ENCODE assay signal across 15 cellular contexts in the genomic region with DNA sequence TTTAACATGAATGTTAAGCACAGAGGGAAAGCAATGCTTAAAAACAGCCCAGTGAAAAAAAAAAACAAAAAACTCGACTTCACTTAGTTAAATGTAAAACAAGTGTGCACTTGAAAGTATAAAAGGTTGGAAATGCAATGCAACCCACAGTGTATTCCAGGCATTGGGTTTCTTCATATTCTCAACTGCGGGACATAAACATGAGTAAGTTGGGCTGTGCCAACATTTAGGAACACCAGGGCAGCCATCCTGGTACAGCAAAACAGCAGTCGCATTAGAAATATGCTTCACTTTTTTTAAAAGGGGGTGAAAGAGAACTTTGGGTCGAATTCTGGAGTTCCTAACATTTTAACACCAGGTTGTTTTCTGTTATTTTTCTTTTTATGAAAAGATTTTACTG. TPM values are rescaled to one million over a fixed set of nuclear protein-coding genes. Genes with fewer than 3 reads are reported as not detected.
DNase-seq lines count a peak whose midpoint lies in the region; FAIRE-seq and TF ChIP-seq lines count a peak whose summit lies in the region.
"Had no signal": no experiment of that assay in that cellular context is flagged by ENCODE, and none has a peak within 500 bp of the region (broad histone marks: within the 10 kb centered on the region; RNA-seq: fewer than 3 reads in every experiment).

No MANE protein-coding gene starts in this region.

- no peaks in the 10 kb centered on the region for H3K79me2 ChIP-seq in OCI-LY3 (ENCODE audit: low read length)

- H3K27ac ChIP-seq in OCI-LY3 (ENCODE audit: low read length): no peak overlapping the region
- no peak overlapping the region for H3K27ac ChIP-seq in esophagus muscularis mucosa (replicated peaks in 1 of 4)
- peak overlapping the region; percentile 94 to 97 for H3K27ac ChIP-seq in prostate gland
- H3K27ac ChIP-seq: SJCRH30 had no signal

- H3K27me3 ChIP-seq in OCI-LY3 (ENCODE audit: low read depth, low read length) (no peaks in the 10 kb centered on the region), esophagus muscularis mucosa (no peaks in the 10 kb centered on the region), prostate gland (replicated peaks; ENCODE audit: insufficient read depth) (no peaks in the 10 kb centered on the region)
- H3K27me3 ChIP-seq: SJCRH30 had no signal

- TF ChIP-seq POLR2A in esophagus muscularis mucosa (IDR thresholded peaks at IDR 0.05; ENCODE audit: low read depth) (no peak), prostate gland (IDR thresholded peaks at IDR 0.05) (no peak)

- H2AFZ ChIP-seq in OCI-LY3 (ENCODE audit: low read depth, low read length): no peak overlapping the region

- DNase-seq in GM19239 (ENCODE audit: insufficient read length, low spot score) (no peak), esophagus muscularis mucosa (ENCODE audit: extremely low spot score) (no peak), prostate gland (ENCODE audit: low spot score) (no peak), GOT3 (lab: John Stamatoyannopoulos, UW) (no peak), NCI-H524 treated with DMSO at 0.1 percent for 48 hours (lab: John Stamatoyannopoulos, UW) (no peak), NCI-H1092 (lab: John Stamatoyannopoulos, UW) (no peak)
- DNase-seq: DMS79 treated with DMSO at 0.1 percent for 48 hours; effector memory CD4-positive, alpha-beta T cell; IMR-90; NCI-H1048; NCI-H2171 treated with DMSO at 0.1 percent for 48 hours; occipital lobe; SJCRH30 had no signal

- WGBS in esophagus muscularis mucosa: 83% methylated on average over 4 of the region's 4 CpGs
- WGBS in prostate gland: 57% methylated on average over 4 of the region's 4 CpGs

- H3K4me3 ChIP-seq in OCI-LY3 (ENCODE audit: low read length): peak overlapping the region; percentile 89; the same call in 1 of the 2 replicates
- H3K4me3 ChIP-seq in esophagus muscularis mucosa: peak overlapping the region; percentile 18 to 60 (median 60)
- H3K4me3 ChIP-seq in prostate gland: peak overlapping the region; percentile 68
- H3K4me3 ChIP-seq: SJCRH30 had no signal

- TF ChIP-seq CTCF in OCI-LY3 (IDR thresholded peaks at IDR 0.05; ENCODE audit: low read depth, low read length): no peak
- no peak for TF ChIP-seq CTCF in esophagus muscularis mucosa (IDR thresholded peaks at IDR 0.05)
- TF ChIP-seq CTCF in prostate gland (IDR thresholded peaks at IDR 0.05): no peak

- TF ChIP-seq EP300 in esophagus muscularis mucosa (IDR thresholded peaks at IDR 0.05): no peak

- H4K20me1 ChIP-seq in OCI-LY3 (ENCODE audit: insufficient read depth, low read length): no peaks in the 10 kb centered on the region

- H3K4me1 ChIP-seq in OCI-LY3 (ENCODE audit: low read length) (0 out of 2 replicates have a peak, but pooled peaks cover 2% of the 10 kb centered on the region), esophagus muscularis mucosa (peaks cover 5 to 11% (median 8%) of the 10 kb centered on the region in 4 donors), prostate gland (replicated peaks) (no peaks in the 10 kb centered on the region)
- H3K4me1 ChIP-seq: SJCRH30 had no signal

- peak; percentile 21 for FAIRE-seq in GM19239 (lab: Jason Lieb, UNC)
- FAIRE-seq: islet of Langerhans had no signal

- no peaks in the 10 kb centered on the region for H3K9me3 ChIP-seq in OCI-LY3 (ENCODE audit: insufficient read depth, low read length)
- H3K9me3 ChIP-seq in esophagus muscularis mucosa: no peaks in the 10 kb centered on the region
- no peaks in the 10 kb centered on the region for H3K9me3 ChIP-seq in prostate gland
- H3K9me3 ChIP-seq: SJCRH30 had no signal

- no peaks in the 10 kb centered on the region for H3K36me3 ChIP-seq in OCI-LY3 (replicated peaks; ENCODE audit: low read depth, low read length)
- H3K36me3 ChIP-seq in esophagus muscularis mucosa: no peaks in the 10 kb centered on the region
- no peaks in the 10 kb centered on the region for H3K36me3 ChIP-seq in prostate gland
- H3K36me3 ChIP-seq: SJCRH30 had no signal

- intact Hi-C loops in esophagus muscularis mucosa (cut with DNase I) (loop anchor here (2.0 to 5.0 kb wide), 3 partner anchors 42 to 108 kb away; a partner anchor contains a TSS), prostate gland (cut with DNase I) (no loop called here)

- H3K4me2 ChIP-seq in OCI-LY3 (ENCODE audit: low read length): peak overlapping the region; percentile 76

- no peak overlapping the region for H3K9ac ChIP-seq in OCI-LY3 (ENCODE audit: low read length)

RNA-seq across cellular contexts. Expression of a gene that starts 0.9 kb away (rescaled TPM):
- total RNA-seq in esophagus muscularis mucosa (10 to 100 TPM in 1 of 4 donors, 1 to 10 TPM in 3; 2.9 to 14.6 (median 8.8) TPM), prostate gland (100 to 1,000 TPM in 1 of 2 donors, 10 to 100 TPM in 1; 67.3 to 230 TPM)

RNA-seq across cellular contexts. Expression of a gene that starts 56.3 kb away (rescaled TPM):
- 10 to 100 TPM; 16.1 to 22.5 (median 19.3) TPM for total RNA-seq in esophagus muscularis mucosa
- 100 to 1,000 TPM; 167 to 555 TPM for total RNA-seq in prostate gland

Comparison
In these comparisons a context has a peak if more than half of its experiments do, and no peak if none do; other contexts are left out.
1. H3K27ac ChIP-seq: peak in prostate gland (2 of 2); none in OCI-LY3 (single experiment) and esophagus muscularis mucosa (0 of 4).
2. RNA of a gene that starts 0.9 kb away (total RNA-seq): 67.3 to 230 TPM in prostate gland; 2.9 to 14.6 TPM in esophagus muscularis mucosa; every median in the first group is over 4 times any median in the second.
3. RNA of a gene that starts 56.3 kb away (total RNA-seq): 167 to 555 TPM in prostate gland; 16.1 to 22.5 TPM in esophagus muscularis mucosa; every median in the first group is over 4 times any median in the second.
4. Peak in every context shown above with its lines, with median percentiles within 50 percentile points of each other: H3K4me3 ChIP-seq.